ENCODE assay signal across 8 cellular contexts in the genomic region with DNA sequence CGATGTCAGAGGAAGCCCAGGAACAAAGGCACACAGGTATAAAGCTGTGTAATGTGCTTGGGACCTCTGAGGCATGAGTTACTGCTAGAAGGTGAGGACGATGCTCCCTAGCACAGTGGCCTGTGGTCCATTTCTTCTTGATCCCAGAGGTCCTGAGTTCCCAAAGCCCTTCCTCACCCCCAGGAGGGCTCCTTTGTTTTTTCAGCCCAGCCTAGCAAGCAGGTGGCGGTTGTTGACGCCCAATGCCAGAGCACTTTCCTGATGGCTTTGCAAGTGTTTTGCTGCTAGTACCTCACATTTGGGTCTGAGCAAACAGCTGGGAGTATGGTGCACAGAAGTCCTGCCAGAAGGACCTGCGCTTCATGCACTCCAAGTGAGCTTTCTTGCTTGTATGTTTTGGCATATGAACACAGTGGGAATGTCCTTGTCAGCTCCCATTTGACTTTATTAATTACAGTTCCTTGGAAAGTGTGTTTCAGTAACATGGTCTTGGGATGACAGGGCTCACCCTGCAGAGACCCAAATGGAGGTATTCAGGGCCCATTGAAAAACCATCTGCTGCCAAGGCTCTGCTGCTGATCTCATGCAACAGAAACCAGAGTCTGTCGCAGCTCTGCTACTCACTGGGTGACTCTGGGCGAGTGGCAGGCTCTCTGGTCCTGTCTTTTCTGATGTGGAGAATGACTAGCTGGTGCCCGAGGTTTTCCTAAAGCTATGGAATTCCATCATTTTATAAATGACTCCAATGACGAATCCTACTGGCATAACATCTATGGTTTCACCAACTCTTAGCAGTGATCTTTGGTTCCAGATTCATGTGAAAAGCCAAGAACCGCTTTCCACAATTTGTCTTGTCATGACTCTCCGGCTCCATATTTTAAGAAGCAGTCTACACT.
DNase-seq lines count a peak whose midpoint lies in the region; ATAC-seq and TF ChIP-seq lines count a peak whose summit lies in the region.

No MANE protein-coding gene starts in this region.

- intact Hi-C loops in sigmoid colon (cut with DNase I), result loop anchor here (5.0 to 10.0 kb wide), 3 partner anchors 44 to 289 kb away; no protein-coding TSS in a partner anchor

- TF ChIP-seq CTCF in coronary artery (IDR thresholded peaks at IDR 0.05) (no peak), sigmoid colon (IDR thresholded peaks at IDR 0.05) (no peak)

- TF ChIP-seq POLR2A in sigmoid colon (IDR thresholded peaks at IDR 0.05), result no peak

- H3K36me3 ChIP-seq in sigmoid colon, result no peaks in the 10 kb centered on the region

- TF ChIP-seq EP300 in sigmoid colon (IDR thresholded peaks at IDR 0.05), result no peak

- peaks cover 0 to 72% (median 58%) of the 10 kb centered on the region in 4 donors for H3K4me1 ChIP-seq in sigmoid colon

- no peak for ATAC-seq in GM18858 (IDR thresholded peaks at IDR 0.05; ENCODE audit: unreplicated experiment)

- peak; percentile 75 for DNase-seq in DMS153 (lab: John Stamatoyannopoulos, UW)
- DNase-seq in DMS153 treated with DMSO at 0.1 percent for 48 hours (lab: John Stamatoyannopoulos, UW; ENCODE audit: unreplicated experiment), result no peak
- peak; percentile 43 to 80 for DNase-seq in NCI-H446 (lab: John Stamatoyannopoulos, UW)
- DNase-seq in coronary artery (ENCODE audit: low spot score), result no peak
- DNase-seq in sigmoid colon, result no peak
- DNase-seq in NCI-H2227 (lab: John Stamatoyannopoulos, UW; ENCODE audit: unreplicated experiment), result no peak
- DNase-seq in GF-D8 (lab: John Stamatoyannopoulos, UW), result no peak

- H3K27me3 ChIP-seq in sigmoid colon, result no peaks in the 10 kb centered on the region

- H3K4me3 ChIP-seq in coronary artery (no peak overlapping the region), sigmoid colon (no peak overlapping the region)

- no peaks in the 10 kb centered on the region for H3K9me3 ChIP-seq in sigmoid colon

- WGBS in sigmoid colon, 2 donors, result 89 to 91% methylated on average over 11 of the region's 11 CpGs

- H3K27ac ChIP-seq in coronary artery (peak overlapping the region; percentile 83 to 86), sigmoid colon (peak overlapping the region; percentile 69 to 95 (median 82))

Comparison
In these comparisons a context has a peak if more than half of its experiments do, and no peak if none do; other contexts are left out.
1. DNase-seq: peak in DMS153 (single experiment) and NCI-H446 (2 of 2); none in DMS153 treated with DMSO at 0.1 percent for 48 hours (single experiment), coronary artery (single experiment), sigmoid colon (single experiment), NCI-H2227 (single experiment) and GF-D8 (single experiment).